In the genomic region with DNA sequence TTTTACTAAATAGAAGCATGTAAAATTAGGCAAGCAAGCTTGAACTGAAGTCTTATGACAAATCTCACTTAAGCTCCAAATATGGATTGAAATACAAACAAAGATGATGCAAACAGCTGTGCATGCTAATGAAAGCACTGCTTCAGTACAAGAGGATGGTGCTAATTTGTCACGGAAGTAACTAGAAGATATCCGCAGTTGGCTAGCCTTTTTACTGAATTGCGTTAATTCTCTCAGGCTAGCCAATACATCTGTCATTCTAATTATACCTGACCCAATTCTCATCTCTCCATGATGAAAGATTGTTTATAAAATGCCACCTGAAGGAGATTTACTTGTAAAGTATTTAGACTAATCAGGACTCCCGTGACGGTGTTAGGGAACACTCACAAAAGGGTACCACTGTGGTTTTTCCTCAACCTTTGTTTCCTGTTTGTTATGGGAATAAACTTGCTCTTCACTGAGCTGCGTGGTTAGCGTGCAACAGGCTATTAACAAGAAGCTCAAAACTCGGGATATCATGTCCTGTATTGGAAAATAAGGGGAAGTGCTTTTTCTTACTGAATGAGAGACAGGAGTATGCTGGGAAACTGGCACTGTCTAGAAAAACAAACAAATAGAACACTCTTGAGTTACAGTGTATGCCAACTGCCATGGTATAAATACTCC, we compare ENCODE assay signal across 9 cellular contexts.
DNase-seq lines count a peak whose midpoint lies in the region; ATAC-seq and TF ChIP-seq lines count a peak whose summit lies in the region.
"Had no signal": no experiment of that assay in that cellular context is flagged by ENCODE, and none has a peak within 500 bp of the region (broad histone marks: within the 10 kb centered on the region; RNA-seq: fewer than 3 reads in every experiment).

No MANE protein-coding gene starts in this region.

- H3K9me3 ChIP-seq in heart right ventricle, result no peaks in the 10 kb centered on the region
- no peaks in the 10 kb centered on the region for H3K9me3 ChIP-seq in upper lobe of right lung

- ATAC-seq in heart right ventricle (peak in 6 of 8 donors; percentile 45 to 75 (median 65)), upper lobe of right lung (peak; percentile 44), HG03460 (IDR thresholded peaks at IDR 0.05; ENCODE audit: unreplicated experiment) (no peak), HG02642 (IDR thresholded peaks at IDR 0.05; ENCODE audit: poor library complexity, unreplicated experiment) (no peak)
- no peak for ATAC-seq in naive thymus-derived CD8-positive, alpha-beta T cell

- H3K27ac ChIP-seq in heart right ventricle, result peak overlapping the region in 8 of 10 donors; percentile 3 to 67 (median 34)
- no peak overlapping the region for H3K27ac ChIP-seq in upper lobe of right lung

- no peak overlapping the region for H3K4me3 ChIP-seq in heart right ventricle
- H3K4me3 ChIP-seq in upper lobe of right lung, result no peak overlapping the region

- POLR2A ChIA-PET in naive thymus-derived CD8-positive, alpha-beta T cell (lab: Charles Lee), result no interaction called here

- DNase-seq in DMS79 treated with DMSO at 0.1 percent for 48 hours (lab: John Stamatoyannopoulos, UW) (peak; percentile 8), DMS79 (lab: John Stamatoyannopoulos, UW) (no peak), SW480 (ENCODE audit: low spot score) (peak; percentile 89), heart right ventricle (no peak), upper lobe of right lung (no peak)
- no peak for DNase-seq in naive thymus-derived CD8-positive, alpha-beta T cell
- DNase-seq: activated CD4-positive, alpha-beta T cell treated with anti-CD3 and anti-CD28 coated beads for 48 hours had no signal

- no peaks in the 10 kb centered on the region for H3K27me3 Mint-ChIP-seq in naive thymus-derived CD8-positive, alpha-beta T cell

- peaks cover 0 to 10% (median 1%) of the 10 kb centered on the region in 4 donors for H3K4me1 Mint-ChIP-seq in naive thymus-derived CD8-positive, alpha-beta T cell

- intact Hi-C loops in heart right ventricle (cut with DNase I), result loop anchor here in 2 of 10 donors (5.0 to 10.0 kb wide), 2 partner anchors 113 to 154 kb away; no protein-coding TSS in a partner anchor
- intact Hi-C loops in upper lobe of right lung (cut with DNase I), result no loop called here

- no peak overlapping the region for H3K4me3 Mint-ChIP-seq in naive thymus-derived CD8-positive, alpha-beta T cell

- H3K4me1 ChIP-seq in heart right ventricle (peaks cover 0 to 22% (median 10%) of the 10 kb centered on the region in 9 donors), upper lobe of right lung (no peaks in the 10 kb centered on the region)

- no peaks in the 10 kb centered on the region for H3K36me3 Mint-ChIP-seq in naive thymus-derived CD8-positive, alpha-beta T cell

- H3K9me3 Mint-ChIP-seq in naive thymus-derived CD8-positive, alpha-beta T cell, result no peaks in the 10 kb centered on the region

- TF ChIP-seq CTCF in heart right ventricle (IDR thresholded peaks at IDR 0.05) (no peak), upper lobe of right lung (IDR thresholded peaks at IDR 0.05) (no peak)

- no peaks in the 10 kb centered on the region for H3K27me3 ChIP-seq in heart right ventricle
- no peaks in the 10 kb centered on the region for H3K27me3 ChIP-seq in upper lobe of right lung

- peaks cover 0 to 6% (median 0%) of the 10 kb centered on the region in 9 donors for H3K36me3 ChIP-seq in heart right ventricle
- H3K36me3 ChIP-seq in upper lobe of right lung, result no peaks in the 10 kb centered on the region

- WGBS in heart right ventricle, 2 donors, result 50 to 65% methylated on average over 8 of the region's 8 CpGs

- H3K27ac Mint-ChIP-seq in naive thymus-derived CD8-positive, alpha-beta T cell, result no peak overlapping the region

Comparison
In these comparisons a context has a peak if more than half of its experiments do, and no peak if none do; other contexts are left out.
1. DNase-seq: peak in DMS79 treated with DMSO at 0.1 percent for 48 hours (single experiment) and SW480 (single experiment); none in DMS79 (single experiment), heart right ventricle (0 of 2), upper lobe of right lung (single experiment) and naive thymus-derived CD8-positive, alpha-beta T cell (0 of 10).
2. ATAC-seq: peak in heart right ventricle (6 of 8) and upper lobe of right lung (single experiment); none in naive thymus-derived CD8-positive, alpha-beta T cell (0 of 2), HG03460 (single experiment) and HG02642 (single experiment).